1 cellular context compared by ENCODE assay signal in genomic region chr20:2693996-2694471, GRCh38.
TF ChIP-seq lines count a peak whose summit lies in the region.

No MANE protein-coding gene starts in this region.

TF ChIP-seq in HepG2, 621 proteins besides CTCF, POLR2A, EP300 and RAD21:
- TF ChIP-seq HES4 (CRISPR knock-in tag; IDR thresholded peaks at IDR 0.05; ENCODE audit: borderline replicate concordance) (no peak), ZNF775 (CRISPR knock-in tag; IDR thresholded peaks at IDR 0.05; ENCODE audit: borderline replicate concordance) (no peak), NR0B2 (CRISPR knock-in tag; IDR thresholded peaks at IDR 0.05) (peak; percentile 21; the same call in 1 of the 2 replicates), HIVEP1 (CRISPR knock-in tag; IDR thresholded peaks at IDR 0.05) (0 out of 2 replicates have a peak, but pooled peaks have one; percentile 54), ATF7 (IDR thresholded peaks at IDR 0.05) (no peak), ATF7 (CRISPR knock-in tag; IDR thresholded peaks at IDR 0.05) (no peak), POGZ (CRISPR knock-in tag; IDR thresholded peaks at IDR 0.05) (0 out of 2 replicates have a peak, but pooled peaks have one; percentile 31), MXD1 (CRISPR knock-in tag; IDR thresholded peaks at IDR 0.05) (peak; percentile 56; the same call in 1 of the 2 replicates), ZNF33A (CRISPR knock-in tag; IDR thresholded peaks at IDR 0.05; ENCODE audit: borderline replicate concordance) (no peak)
